11 cellular contexts compared by ENCODE assay signal in genomic region chr7:21374134-21374533, GRCh38.
"Had no signal": no experiment of that assay in that cellular context is flagged by ENCODE, and none has a peak within 500 bp of the region (broad histone marks: within the 10 kb centered on the region; RNA-seq: fewer than 3 reads in every experiment).

No MANE protein-coding gene starts in this region.

- H3K27ac ChIP-seq: GM23248 had no signal

- H3K9me3 ChIP-seq: HAP-1 had no signal

- FAIRE-seq: H1, H54 had no signal

- H2AFZ ChIP-seq: GM23248, GM23338 had no signal

- H3K4me2 ChIP-seq: GM23338 had no signal

- ATAC-seq: GM23338, HCT116 had no signal

- H3K9ac ChIP-seq: GM23248 had no signal

- DNase-seq: GM23248, GOT3, H7, H9, HCEC 1CT, HFFc6 had no signal

- H3K27ac Mint-ChIP-seq: GM23338, H9, HFFc6 had no signal

- H3K4me3 Mint-ChIP-seq: GM23338, H9, HFFc6 had no signal

- H3K36me3 ChIP-seq: HAP-1 had no signal

- H3K4me3 ChIP-seq: GM23248, GM23338, HAP-1 had no signal
